In the genomic region with DNA sequence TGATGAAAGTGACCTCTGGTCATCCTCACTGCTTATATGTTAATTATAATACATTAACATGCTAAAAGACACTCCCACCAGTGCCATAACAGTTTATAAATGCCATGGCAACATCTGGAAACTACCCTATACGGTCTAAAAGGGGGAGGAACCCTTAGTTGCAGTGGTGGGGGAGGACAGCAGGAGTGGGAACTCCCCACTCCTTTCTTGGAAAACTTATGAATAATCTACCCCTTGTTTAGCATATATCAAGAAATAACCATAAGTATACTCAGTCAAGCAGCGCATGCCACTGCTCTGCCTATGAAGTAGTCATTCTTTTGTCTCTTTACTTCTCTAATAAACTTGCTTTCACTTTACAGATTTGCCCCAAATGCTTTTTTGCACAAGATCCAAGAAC, we compare ENCODE assay signal across 35 cellular contexts. TPM values are rescaled to one million over a fixed set of nuclear protein-coding genes. Genes with fewer than 3 reads are reported as not detected.
"Had no signal": no experiment of that assay in that cellular context is flagged by ENCODE, and none has a peak within 500 bp of the region (broad histone marks: within the 10 kb centered on the region; RNA-seq: fewer than 3 reads in every experiment).

No MANE protein-coding gene starts in this region.

- H3K4me1 Mint-ChIP-seq: activated T-helper 17 cell treated with anti-CD3 and anti-CD28 coated beads, Interleukin-2, amount 50 U/mL, for 72 hours; naive thymus-derived CD4-positive, alpha-beta T cell; stimulated activated memory B cell treated with anti-CD40 and anti-IgM and Interleukin-4, amounts not matched to agents 10 μg/mL and 1 μg/mL and 100 μg/mL, for 72 hours had no signal

- DNase-seq: activated B cell treated with CpG ODN at 0.5 μM for 24 hours; activated CD4-positive, alpha-beta T cell treated with anti-CD3 and anti-CD28 coated beads, Interleukin-2, amount 50 U/mL, for 4 hours; activated CD8-positive, alpha-beta memory T cell treated with anti-CD3 and anti-CD28 coated beads, Interleukin-2, amount 50 U/mL, for 4 hours; activated gamma-delta T cell treated with Interleukin-2 at 50 U/mL for 16 hours; activated T-cell treated with anti-CD3 and anti-CD28 coated beads, Interleukin-2, amount 50 U/mL, for 1 hour; aorta; body of pancreas; cerebellar nuclear complex; dorsolateral prefrontal cortex; effector memory CD4-positive, alpha-beta T cell; gastrocnemius medialis; islet precursor cell; left cardiac atrium; mammary epithelial cell; midbrain; naive thymus-derived CD4-positive, alpha-beta T cell; nucleus accumbens; pancreas; retina; stimulated activated CD4-positive, alpha-beta T cell treated with anti-CD3 and anti-CD28 coated beads, Interleukin-1b, Interleukin-23, amount 100 ng/mL, for 48 hours; stimulated activated CD4-positive, alpha-beta T cell treated with anti-CD3 and anti-CD28 coated beads, Interleukin-4, amount 100 ng/mL, for 4 hours; stimulated activated CD8-positive, alpha-beta memory T cell treated with anti-CD3 and anti-CD28 coated beads, Interleukin-4, amount 100 ng/mL, for 48 hours; T-helper 2 cell; testis; transverse colon had no signal

- H3K4me3 ChIP-seq: body of pancreas, coronary artery, dorsolateral prefrontal cortex, gastrocnemius medialis, hepatocyte, pancreas, prostate gland, skin epidermis, testis, transverse colon had no signal

- H3K9me3 Mint-ChIP-seq: activated B cell treated with CpG ODN at 0.5 μM for 24 hours; activated naive CD4-positive, alpha-beta T cell treated with anti-CD3 and anti-CD28 coated beads, Interleukin-2, amount 50 U/mL, for 24 hours; activated T-helper 17 cell treated with anti-CD3 and anti-CD28 coated beads, Interleukin-2, amount 50 U/mL, for 72 hours; neural crest cell; stimulated activated memory B cell treated with anti-CD40 and anti-IgM and Interleukin-4, amounts not matched to agents 10 μg/mL and 1 μg/mL and 100 μg/mL, for 72 hours had no signal

- H3K4me1 ChIP-seq: body of pancreas, gastrocnemius medialis, pancreas, prostate gland, testis, transverse colon had no signal

- ATAC-seq: activated T-helper 17 cell treated with anti-CD3 and anti-CD28 coated beads, Interleukin-2, amount 50 U/mL, for 72 hours; body of pancreas; gastrocnemius medialis; left cardiac atrium; naive thymus-derived CD4-positive, alpha-beta T cell; pancreas; sciatic nerve; stimulated activated memory B cell treated with anti-CD40 and anti-IgM and Interleukin-4, amounts not matched to agents 10 μg/mL and 1 μg/mL and 100 μg/mL, for 72 hours had no signal

- H3K79me2 ChIP-seq: hepatocyte had no signal

- H3K36me3 ChIP-seq: gastrocnemius medialis, pancreas, prostate gland, transverse colon had no signal

- H3K36me3 Mint-ChIP-seq: naive thymus-derived CD4-positive, alpha-beta T cell had no signal

- H3K27me3 ChIP-seq: body of pancreas, hepatocyte, testis, transverse colon had no signal

- FAIRE-seq: pancreas had no signal

- H3K27me3 Mint-ChIP-seq: activated B cell treated with CpG ODN at 0.5 μM for 24 hours; activated naive CD4-positive, alpha-beta T cell treated with anti-CD3 and anti-CD28 coated beads, Interleukin-2, amount 50 U/mL, for 24 hours had no signal

- H3K27ac Mint-ChIP-seq: activated B cell treated with CpG ODN at 0.5 μM for 24 hours; activated T-helper 17 cell treated with anti-CD3 and anti-CD28 coated beads, Interleukin-2, amount 50 U/mL, for 72 hours; naive thymus-derived CD4-positive, alpha-beta T cell; stimulated activated memory B cell treated with anti-CD40 and anti-IgM and Interleukin-4, amounts not matched to agents 10 μg/mL and 1 μg/mL and 100 μg/mL, for 72 hours had no signal

- H3K4me2 ChIP-seq: hepatocyte had no signal

- H3K4me3 Mint-ChIP-seq: activated B cell treated with CpG ODN at 0.5 μM for 24 hours; activated naive CD4-positive, alpha-beta T cell treated with anti-CD3 and anti-CD28 coated beads, Interleukin-2, amount 50 U/mL, for 24 hours; activated T-helper 17 cell treated with anti-CD3 and anti-CD28 coated beads, Interleukin-2, amount 50 U/mL, for 72 hours; naive thymus-derived CD4-positive, alpha-beta T cell; neural crest cell; stimulated activated memory B cell treated with anti-CD40 and anti-IgM and Interleukin-4, amounts not matched to agents 10 μg/mL and 1 μg/mL and 100 μg/mL, for 72 hours had no signal

- H2AFZ ChIP-seq: hepatocyte had no signal

- H3K9me3 ChIP-seq: body of pancreas, gastrocnemius medialis, pancreas, prostate gland, testis, transverse colon had no signal

- H3K27ac ChIP-seq: body of pancreas, coronary artery, dorsolateral prefrontal cortex, gastrocnemius medialis, hepatocyte, pancreas, prostate gland, skin epidermis, testis, transverse colon had no signal

RNA-seq across cellular contexts. Expression of gene REPS2, which starts 14.6 kb away (rescaled TPM):
- total RNA-seq: activated CD8-positive, alpha-beta memory T cell treated with anti-CD3 and anti-CD28 coated beads for 36 hours had no signal
